Comparison of ENCODE assay signal across 1 cellular context in genomic region chr1:93734999-93735398, GRCh38.
TF ChIP-seq lines count a peak whose summit lies in the region.

No MANE protein-coding gene starts in this region.

TF ChIP-seq in IMR-90, 13 proteins besides CTCF, POLR2A, EP300 and RAD21:
- TF ChIP-seq RCOR1 (IDR thresholded peaks at IDR 0.05; ENCODE audit: insufficient replicate concordance, low read length): no peak
- no peak for TF ChIP-seq MAZ (IDR thresholded peaks at IDR 0.05; ENCODE audit: borderline replicate concordance, low read depth, low read length)
- no peak for TF ChIP-seq MAFK (IDR thresholded peaks at IDR 0.05; ENCODE audit: low read depth, low read length)
- TF ChIP-seq BHLHE40 (IDR thresholded peaks at IDR 0.05; ENCODE audit: low read depth, low read length): no peak
- no peak for TF ChIP-seq MXI1 (IDR thresholded peaks at IDR 0.05; ENCODE audit: borderline replicate concordance, low read depth, low read length)
- no peak for TF ChIP-seq CEBPB (IDR thresholded peaks at IDR 0.05; ENCODE audit: low read depth, low read length)
- no peak for TF ChIP-seq SMC3 (IDR thresholded peaks at IDR 0.05; ENCODE audit: low read depth, low read length)
- no peak for TF ChIP-seq FOS (IDR thresholded peaks at IDR 0.05; ENCODE audit: low read depth, low read length)
- TF ChIP-seq ELK1 (IDR thresholded peaks at IDR 0.05; ENCODE audit: borderline replicate concordance, low read depth, low read length): no peak
- TF ChIP-seq USF2 (IDR thresholded peaks at IDR 0.05; ENCODE audit: low read depth, low read length): no peak
- no peak for TF ChIP-seq NFE2L2 (IDR thresholded peaks at IDR 0.05; ENCODE audit: low read depth, low read length)
- TF ChIP-seq RFX5 (IDR thresholded peaks at IDR 0.05; ENCODE audit: low read depth, low read length): no peak
- TF ChIP-seq CHD1 (IDR thresholded peaks at IDR 0.05; ENCODE audit: low read depth, low read length): no peak
TF ChIP-seq in IMR-90: peak in this region for 0.
